8 cellular contexts compared by ENCODE assay signal in genomic region chr18:64017870-64018269, GRCh38. TPM values are rescaled to one million over a fixed set of nuclear protein-coding genes. Genes with fewer than 3 reads are reported as not detected.
DNase-seq lines count a peak whose midpoint lies in the region; ATAC-seq and TF ChIP-seq lines count a peak whose summit lies in the region.

No MANE protein-coding gene starts in this region.

- H3K27me3 ChIP-seq in cardiac muscle cell (no peaks in the 10 kb centered on the region), right cardiac atrium (ENCODE audit: control insufficient read depth, insufficient read depth) (no peaks in the 10 kb centered on the region)

- DNase-seq in cardiac muscle cell (ENCODE audit: low read depth in 1 of 2, low spot score in 1 of 2): peak; percentile 41 to 49
- DNase-seq in right cardiac atrium: no peak
- peak; percentile 56 to 74 for DNase-seq in Kasumi-1 (lab: John Stamatoyannopoulos, UW)
- DNase-seq in SW480 (ENCODE audit: low spot score): peak; percentile 8
- DNase-seq in left kidney (ENCODE audit: low read depth, low spot score): peak; percentile 81

- no peak overlapping the region for H3K4me3 ChIP-seq in cardiac muscle cell
- no peak overlapping the region for H3K4me3 ChIP-seq in right cardiac atrium (ENCODE audit: low read length)

- peaks cover 5% of the 10 kb centered on the region for H3K4me1 ChIP-seq in cardiac muscle cell (ENCODE audit: low read depth)
- H3K4me1 ChIP-seq in right cardiac atrium (ENCODE audit: control insufficient read depth, insufficient read depth, low read length): no peaks in the 10 kb centered on the region

- peak; percentile 50 for TF ChIP-seq CTCF in cardiac muscle cell (IDR thresholded peaks at IDR 0.05; ENCODE audit: low read depth, low read length)

- WGBS in right cardiac atrium: 4% methylated on average over 1 of the region's 1 CpG

- no peak overlapping the region for H3K27ac ChIP-seq in cardiac muscle cell
- H3K27ac ChIP-seq in right cardiac atrium (ENCODE audit: low read length): no peak overlapping the region

- H3K9me3 ChIP-seq in cardiac muscle cell (ENCODE audit: low read depth) (no peaks in the 10 kb centered on the region), right cardiac atrium (ENCODE audit: control insufficient read depth, low read length) (no peaks in the 10 kb centered on the region)

- intact Hi-C loops in right cardiac atrium (cut with DNase I): no loop called here

- ATAC-seq in right cardiac atrium (no peak), HG03196 (IDR thresholded peaks at IDR 0.05; ENCODE audit: unreplicated experiment) (no peak), GM19324 (IDR thresholded peaks at IDR 0.05; ENCODE audit: low FRiP score, unreplicated experiment) (no peak), HG02970 (IDR thresholded peaks at IDR 0.05; ENCODE audit: low FRiP score, unreplicated experiment) (no peak)

- H3K36me3 ChIP-seq in cardiac muscle cell: no peaks in the 10 kb centered on the region

RNA-seq across cellular contexts. Expression of gene SERPINB8, which starts 48.0 kb away (rescaled TPM):
- total RNA-seq in cardiac muscle cell (0.56 and 0.60 TPM in 2 replicates), right cardiac atrium (1 to 10 TPM; 3.8 to 9.6 (median 5.5) TPM)
- polyA plus RNA-seq in cardiac muscle cell (0.90 and 4.0 TPM in 2 replicates), right cardiac atrium (1.9 TPM)

Comparison
In these comparisons a context has a peak if more than half of its experiments do, and no peak if none do; other contexts are left out.
1. DNase-seq: peak in cardiac muscle cell (2 of 2), Kasumi-1 (2 of 2), SW480 (single experiment) and left kidney (single experiment); none in right cardiac atrium (0 of 3).